In genomic region chr2:134312482-134312881, GRCh38 we compare ENCODE assay signal across 23 cellular contexts. TPM values are rescaled to one million over a fixed set of nuclear protein-coding genes. Genes with fewer than 3 reads are reported as not detected.
A peak's percentile ranks its signal among the peaks of the same experiment; 100 is the strongest.
DNase-seq lines count a peak whose midpoint lies in the region; ATAC-seq, FAIRE-seq and TF ChIP-seq lines count a peak whose summit lies in the region.
"Had no signal": no experiment of that assay in that cellular context is flagged by ENCODE, and none has a peak within 500 bp of the region (broad histone marks: within the 10 kb centered on the region; RNA-seq: fewer than 3 reads in every experiment).

No MANE protein-coding gene starts in this region.

- intact Hi-C loops in activated CD4-positive, alpha-beta T cell treated with anti-CD3 and anti-CD28 coated beads for 36 hours (cut with DNase I, micrococcal nuclease), result no loop called here

- peaks cover 0 to 28% (median 0%) of the 10 kb centered on the region in 3 donors for H3K4me1 ChIP-seq in gastroesophageal sphincter
- H3K4me1 ChIP-seq: testis had no signal

- H3K27ac Mint-ChIP-seq in activated CD4-positive, alpha-beta T cell treated with anti-CD3 and anti-CD28 coated beads for 36 hours, result peak overlapping the region; percentile 51
- H3K27ac Mint-ChIP-seq in stimulated activated naive CD8-positive, alpha-beta T cell treated with anti-CD3 and anti-CD28 coated beads, Interleukin-15, Interleukin-2, amounts not matched to agents 100 ng/mL and 50 ng/mL, for 24 hours, result peak overlapping the region; percentile 86
- peak overlapping the region in 4 of 6 donors; percentile 47 to 92 (median 73) for H3K27ac Mint-ChIP-seq in naive B cell
- H3K27ac Mint-ChIP-seq: activated CD4-positive, alpha-beta memory T cell treated with anti-CD3 and anti-CD28 coated beads for 36 hours; activated T-helper 1 cell treated with anti-CD3 and anti-CD28 coated beads, Interleukin-12 subunit alpha, Interleukin-12 subunit beta, Interleukin-2, Interleukin-4 antibody, amounts not matched to agents 30 ng/mL and 10 ng/mL and 1 ng/mL, durations not matched to agents 14 hours and 24 hours and 36 hours; WTC11 had no signal

- no peak for TF ChIP-seq POLR2A in gastroesophageal sphincter (IDR thresholded peaks at IDR 0.05)

- CTCF ChIA-PET in activated CD4-positive, alpha-beta T cell treated with anti-CD3 and anti-CD28 coated beads for 36 hours (lab: Charles Lee), result no interaction called here

- peaks cover 0 to 3% of the 10 kb centered on the region in 2 donors for H3K36me3 ChIP-seq in gastroesophageal sphincter

- POLR2A ChIA-PET in activated CD4-positive, alpha-beta T cell treated with anti-CD3 and anti-CD28 coated beads for 36 hours (lab: Charles Lee), result no interaction called here

- no peaks in the 10 kb centered on the region for H3K27me3 ChIP-seq in gastroesophageal sphincter
- H3K27me3 ChIP-seq: testis had no signal

- H3K4me1 Mint-ChIP-seq in activated CD4-positive, alpha-beta T cell treated with anti-CD3 and anti-CD28 coated beads for 36 hours, result peaks cover 60% of the 10 kb centered on the region
- H3K4me1 Mint-ChIP-seq in stimulated activated naive CD8-positive, alpha-beta T cell treated with anti-CD3 and anti-CD28 coated beads, Interleukin-15, Interleukin-2, amounts not matched to agents 100 ng/mL and 50 ng/mL, for 24 hours (ENCODE audit: low read depth), result peaks cover 58% of the 10 kb centered on the region
- H3K4me1 Mint-ChIP-seq in naive B cell, result peaks cover 76 to 96% (median 90%) of the 10 kb centered on the region in 3 donors

- TF ChIP-seq CTCF in gastroesophageal sphincter (IDR thresholded peaks at IDR 0.05), result no peak

- peak; percentile 27 for ATAC-seq in activated CD4-positive, alpha-beta T cell treated with anti-CD3 and anti-CD28 coated beads for 36 hours
- ATAC-seq in stimulated activated naive CD8-positive, alpha-beta T cell treated with anti-CD3 and anti-CD28 coated beads, Interleukin-15, Interleukin-2, amounts not matched to agents 100 U/mL and 50 U/mL, for 24 hours, result no peak
- ATAC-seq in naive B cell (ENCODE audit: low read depth in 2 of 2), result no peak
- ATAC-seq in HG03460 (IDR thresholded peaks at IDR 0.05; ENCODE audit: unreplicated experiment), result no peak
- ATAC-seq in gastroesophageal sphincter, result no peak
- ATAC-seq: natural killer cell treated with Interleukin-12 subunit alpha and Interleukin-12 subunit beta and Interleukin-15 and Interleukin-18, amount 100 ng/mL, for 72 hours; WTC11 had no signal

- no peak overlapping the region for H3K27ac ChIP-seq in gastroesophageal sphincter
- H3K27ac ChIP-seq: 22Rv1, SK-N-MC, testis had no signal

- peak overlapping the region; percentile 16 for H3K4me3 Mint-ChIP-seq in activated CD4-positive, alpha-beta T cell treated with anti-CD3 and anti-CD28 coated beads for 36 hours
- peak overlapping the region; percentile 17 for H3K4me3 Mint-ChIP-seq in stimulated activated naive CD8-positive, alpha-beta T cell treated with anti-CD3 and anti-CD28 coated beads, Interleukin-15, Interleukin-2, amounts not matched to agents 100 ng/mL and 50 ng/mL, for 24 hours
- peak overlapping the region in 4 of 8 donors; percentile 21 to 79 (median 58) for H3K4me3 Mint-ChIP-seq in naive B cell
- H3K4me3 Mint-ChIP-seq: activated CD4-positive, alpha-beta memory T cell treated with anti-CD3 and anti-CD28 coated beads for 36 hours; activated T-helper 1 cell treated with anti-CD3 and anti-CD28 coated beads, Interleukin-12 subunit alpha, Interleukin-12 subunit beta, Interleukin-2, Interleukin-4 antibody, amounts not matched to agents 30 ng/mL and 10 ng/mL and 1 ng/mL, durations not matched to agents 14 hours and 24 hours and 36 hours; H9; natural killer cell treated with Interleukin-12 subunit alpha and Interleukin-12 subunit beta and Interleukin-15 and Interleukin-18, amount 100 ng/mL, for 72 hours; WTC11 had no signal

- peaks cover 3% of the 10 kb centered on the region for H3K9me3 Mint-ChIP-seq in activated CD4-positive, alpha-beta T cell treated with anti-CD3 and anti-CD28 coated beads for 36 hours (ENCODE audit: low read depth)
- peaks cover 7% of the 10 kb centered on the region for H3K9me3 Mint-ChIP-seq in stimulated activated naive CD8-positive, alpha-beta T cell treated with anti-CD3 and anti-CD28 coated beads, Interleukin-15, Interleukin-2, amounts not matched to agents 100 ng/mL and 50 ng/mL, for 24 hours
- H3K9me3 Mint-ChIP-seq in naive B cell, result peaks cover 0 to 5% (median 0%) of the 10 kb centered on the region in 7 donors
- H3K9me3 Mint-ChIP-seq: natural killer cell treated with Interleukin-12 subunit alpha and Interleukin-12 subunit beta and Interleukin-15 and Interleukin-18, amount 100 ng/mL, for 72 hours had no signal

- no peak for FAIRE-seq in frontal cortex (lab: Jason Lieb, UNC)
- FAIRE-seq: GM12891 had no signal

- no peaks in the 10 kb centered on the region for H3K9me3 ChIP-seq in gastroesophageal sphincter
- H3K9me3 ChIP-seq: testis had no signal

- H3K36me3 Mint-ChIP-seq in activated CD4-positive, alpha-beta T cell treated with anti-CD3 and anti-CD28 coated beads for 36 hours (ENCODE audit: low read depth), result peaks cover 15% of the 10 kb centered on the region
- H3K36me3 Mint-ChIP-seq in stimulated activated naive CD8-positive, alpha-beta T cell treated with anti-CD3 and anti-CD28 coated beads, Interleukin-15, Interleukin-2, amounts not matched to agents 100 ng/mL and 50 ng/mL, for 24 hours (ENCODE audit: low read depth), result peaks cover 30% of the 10 kb centered on the region
- peaks cover 26 to 34% of the 10 kb centered on the region in 2 donors for H3K36me3 Mint-ChIP-seq in naive B cell

- WGBS in gastroesophageal sphincter (ENCODE audit: low coverage in 1 of 2), 2 donors, result 86 to 87% methylated on average over 6 to 7 of the region's 8 CpGs

- no peak overlapping the region for H3K4me3 ChIP-seq in gastroesophageal sphincter
- H3K4me3 ChIP-seq: SK-N-MC, testis had no signal

- no peak for DNase-seq in activated CD4-positive, alpha-beta T cell treated with anti-CD3 and anti-CD28 coated beads for 36 hours
- DNase-seq in activated CD4-positive, alpha-beta T cell treated with anti-CD3 and anti-CD28 coated beads, Interleukin-2, amount 50 U/mL, for 48 hours, result no peak
- no peak for DNase-seq in stimulated activated naive CD8-positive, alpha-beta T cell treated with anti-CD3 and anti-CD28 coated beads, Interleukin-15, Interleukin-2, amounts not matched to agents 100 U/mL and 50 U/mL, for 24 hours
- DNase-seq in naive B cell (no peak), frontal cortex (ENCODE audit: low spot score in 2 of 2) (no peak)
- DNase-seq: activated CD4-positive, alpha-beta memory T cell treated with anti-CD3 and anti-CD28 coated beads for 36 hours; COR-L47; dermis blood vessel endothelial cell; DND-41; H9; mesendoderm; NCI-H1436; NCI-H524; testis had no signal

- TF ChIP-seq EP300 in gastroesophageal sphincter (IDR thresholded peaks at IDR 0.05), result no peak

- no peaks in the 10 kb centered on the region for H3K27me3 Mint-ChIP-seq in activated CD4-positive, alpha-beta T cell treated with anti-CD3 and anti-CD28 coated beads for 36 hours
- H3K27me3 Mint-ChIP-seq in stimulated activated naive CD8-positive, alpha-beta T cell treated with anti-CD3 and anti-CD28 coated beads, Interleukin-15, Interleukin-2, amounts not matched to agents 100 ng/mL and 50 ng/mL, for 24 hours, result no peaks in the 10 kb centered on the region
- H3K27me3 Mint-ChIP-seq in naive B cell, result no peaks in the 10 kb centered on the region
- H3K27me3 Mint-ChIP-seq: activated CD4-positive, alpha-beta memory T cell treated with anti-CD3 and anti-CD28 coated beads for 36 hours had no signal

RNA-seq across cellular contexts. Expression of gene MGAT5, which starts 58.6 kb away (rescaled TPM):
- total RNA-seq in activated CD4-positive, alpha-beta T cell treated with anti-CD3 and anti-CD28 coated beads for 36 hours, result 10 to 100 TPM; 22.2 to 25.7 TPM
- 10 to 100 TPM in 5 of 6 donors, 1 to 10 TPM in 1; 9.7 to 41.3 (median 29.6) TPM for polyA plus RNA-seq in naive B cell (ENCODE audit: low read depth in 6 of 6)
- 60.3 TPM for total RNA-seq in frontal cortex
- total RNA-seq in gastroesophageal sphincter, result 10 to 100 TPM; 32.4 to 65.9 (median 46.6) TPM
